In genomic region chr4:168491563-168491962, GRCh38 we compare ENCODE assay signal across 2 cellular contexts.
A peak's percentile ranks its signal among the peaks of the same experiment; 100 is the strongest.
TF ChIP-seq lines count a peak whose summit lies in the region.

No MANE protein-coding gene starts in this region.

TF ChIP-seq in IMR-90, 13 proteins besides CTCF, POLR2A, EP300 and RAD21:
- TF ChIP-seq MAZ (IDR thresholded peaks at IDR 0.05; ENCODE audit: borderline replicate concordance, low read depth, low read length) (no peak), MAFK (IDR thresholded peaks at IDR 0.05; ENCODE audit: low read depth, low read length) (no peak), CEBPB (IDR thresholded peaks at IDR 0.05; ENCODE audit: low read depth, low read length) (peak; percentile 61), RFX5 (IDR thresholded peaks at IDR 0.05; ENCODE audit: low read depth, low read length) (no peak)

TF ChIP-seq in K562, 482 proteins besides CTCF, POLR2A, EP300 and RAD21:
- TF ChIP-seq ZHX1 (conservative IDR thresholded peaks at IDR 0.05; ENCODE audit: low read length) (no peak), PKNOX1 (IDR thresholded peaks at IDR 0.05) (no peak), TRIM24 (IDR thresholded peaks at IDR 0.05) (peak; percentile 30 to 68; a peak in 2 of 4 replicates), CEBPG (CRISPR knock-in tag; IDR thresholded peaks at IDR 0.05) (no peak), CEBPG (tag; conservative IDR thresholded peaks at IDR 0.05 in 1 of 2, IDR thresholded peaks at IDR 0.05 in 1 of 2) (peak; percentile 78 to 88), CTBP1 (IDR thresholded peaks at IDR 0.05; ENCODE audit: borderline replicate concordance) (no peak), SUPT5H (IDR thresholded peaks at IDR 0.05) (no peak), E2F5 (CRISPR knock-in tag; IDR thresholded peaks at IDR 0.05) (no peak), ATF2 (CRISPR knock-in tag; IDR thresholded peaks at IDR 0.05) (no peak), RBM15 (IDR thresholded peaks at IDR 0.05; ENCODE audit: insufficient read depth, low read length) (no peak), RBM22 (IDR thresholded peaks at IDR 0.05; ENCODE audit: low read depth, low read length, poor library complexity, severe bottlenecking) (no peak), FOXJ3 (CRISPR knock-in tag; IDR thresholded peaks at IDR 0.05) (no peak), CEBPB (tag; IDR thresholded peaks at IDR 0.05) (peak; percentile 52), E2F6 (IDR thresholded peaks at IDR 0.05; ENCODE audit: borderline replicate concordance in 1 of 2, extremely low read depth in 1 of 2, insufficient read depth in 1 of 2, insufficient read length in 1 of 2, low read depth in 1 of 2, low read length in 1 of 2, poor library complexity in 1 of 2, severe bottlenecking in 1 of 2) (no peak), SOX6 (IDR thresholded peaks at IDR 0.05) (no peak), ATF4 (CRISPR knock-in tag; IDR thresholded peaks at IDR 0.05) (peak; percentile 50; the same call in 1 of the 2 replicates), NELFE (IDR thresholded peaks at IDR 0.05; ENCODE audit: insufficient read depth, insufficient read length) (no peak), ATF3 (IDR thresholded peaks at IDR 0.05) (peak; percentile 52), ATF3 (CRISPR knock-in tag; conservative IDR thresholded peaks at IDR 0.05) (no peak), ATF1 (CRISPR knock-in tag; IDR thresholded peaks at IDR 0.05) (no peak), ATF1 (tag; IDR thresholded peaks at IDR 0.05) (no peak), EGR1 (conservative IDR thresholded peaks at IDR 0.05) (no peak)
